7 cellular contexts compared by ENCODE assay signal in genomic region chr9:6055213-6055612, GRCh38. TPM values are rescaled to one million over a fixed set of nuclear protein-coding genes. Genes with fewer than 3 reads are reported as not detected.
DNase-seq lines count a peak whose midpoint lies in the region; FAIRE-seq and TF ChIP-seq lines count a peak whose summit lies in the region.

No MANE protein-coding gene starts in this region.

- H3K18ac ChIP-seq in H1 (ENCODE audit: extremely low read depth, low read length): no peak overlapping the region

- CTCF ChIA-PET in SK-N-SH (lab: Yijun Ruan, JAX) (interaction anchor here (0.6 to 3.2 kb wide), 5 partner anchors 25 to 251 kb away, joined by 3 to 67 read pairs (median 3); no protein-coding TSS in a partner anchor), H1 (lab: Charles Lee; ENCODE audit: partially characterized antibody) (interaction anchor here (0.6 to 3.2 kb wide), 8 partner anchors 10 to 255 kb away, joined by 3 to 17 read pairs (median 9); no protein-coding TSS in a partner anchor)

- no peak overlapping the region for H3K4ac ChIP-seq in H1 (replicated peaks; ENCODE audit: insufficient read length, low read depth, low read length)

- H3K23me2 ChIP-seq in H1 (ENCODE audit: low read depth, low read length): no peaks in the 10 kb centered on the region; the same call in 1 of the 2 replicates

- no peak overlapping the region for H4K8ac ChIP-seq in H1 (ENCODE audit: extremely low read depth, insufficient read depth, low read length)

- peak; percentile 47 for DNase-seq in ELF-1 (ENCODE audit: low read depth, low spot score)
- DNase-seq in GM23248: peak; percentile 91
- peak; percentile 98 for DNase-seq in NB4 (ENCODE audit: low read depth)
- no peak for DNase-seq in SK-N-SH
- DNase-seq in H1 (ENCODE audit: low read depth in 1 of 2, low spot score in 2 of 2): no peak
- DNase-seq in mesothelial cell of epicardium (ENCODE audit: low spot score in 2 of 2, unreplicated experiment in 2 of 2): no peak
- DNase-seq in uterus: peak in 1 of 2 donors; percentile 55

- no peak overlapping the region for H2BK120ac ChIP-seq in H1 (replicated peaks; ENCODE audit: low read depth, low read length)

- H3K27ac Mint-ChIP-seq in mesothelial cell of epicardium: no peak overlapping the region

- peaks cover 6% of the 10 kb centered on the region for H3K4me1 Mint-ChIP-seq in mesothelial cell of epicardium

- H3K23ac ChIP-seq in H1 (ENCODE audit: insufficient read length): no peak overlapping the region

- H3K27me3 Mint-ChIP-seq in mesothelial cell of epicardium (ENCODE audit: low read depth): peaks cover 4% of the 10 kb centered on the region

- peaks cover 5% of the 10 kb centered on the region for H3K9me3 Mint-ChIP-seq in mesothelial cell of epicardium

- no peaks in the 10 kb centered on the region for H3K36me3 Mint-ChIP-seq in mesothelial cell of epicardium

- H3K9me2 ChIP-seq in GM23248 (ENCODE audit: insufficient read depth) (no peaks in the 10 kb centered on the region), SK-N-SH (no peaks in the 10 kb centered on the region)

- WGBS in GM23248 (ENCODE audit: low coverage in 1 of 2, low lambda C conversion rate in 2 of 2, missing lambda C conversion rate in 2 of 2), 2 experiments: 5 to 6% methylated on average over 2 of the region's 2 CpGs
- 14% methylated on average over 2 of the region's 2 CpGs for WGBS in SK-N-SH (ENCODE audit: low lambda C conversion rate)
- WGBS in H1 (ENCODE audit: extremely low coverage in 1 of 2, insufficient coverage in 1 of 2, insufficient read length in 1 of 2, insufficient replicate concordance in 2 of 2, low coverage in 1 of 2, low lambda C conversion rate in 2 of 2, missing lambda C conversion rate in 1 of 2), 2 experiments: 54% methylated on average over 2 of the region's 2 CpGs; no CpG with 5 or more reads in 1 of the 2 experiments

- in situ Hi-C loops in GM23248 (cut with MboI): no loop called here

- peak overlapping the region; percentile 32 for H3K4me2 ChIP-seq in GM23248 (ENCODE audit: unreplicated experiment)
- H3K4me2 ChIP-seq in SK-N-SH: no peak overlapping the region
- H3K4me2 ChIP-seq in H1 (ENCODE audit: insufficient read depth in 1 of 2, low read depth in 2 of 2, low read length in 2 of 2): no peak overlapping the region

- no peak overlapping the region for H2AK5ac ChIP-seq in H1 (ENCODE audit: low read depth, low read length)

- H4K20me1 ChIP-seq in GM23248 (ENCODE audit: insufficient read depth): no peaks in the 10 kb centered on the region
- no peaks in the 10 kb centered on the region for H4K20me1 ChIP-seq in SK-N-SH (ENCODE audit: insufficient read depth)
- no peaks in the 10 kb centered on the region for H4K20me1 ChIP-seq in H1 (replicated peaks in 1 of 2; ENCODE audit: control insufficient read depth in 1 of 2, insufficient read depth in 2 of 2, low read length in 2 of 2)

- H3K79me1 ChIP-seq in H1 (ENCODE audit: low read depth, low read length): no peaks in the 10 kb centered on the region

- H4K5ac ChIP-seq in H1 (ENCODE audit: insufficient read length, low read depth, low read length): no peak overlapping the region

- H2BK5ac ChIP-seq in H1 (ENCODE audit: low read depth, low read length): no peak overlapping the region

- H3K9me3 ChIP-seq in GM23248 (ENCODE audit: low read depth): no peaks in the 10 kb centered on the region
- H3K9me3 ChIP-seq in SK-N-SH: no peaks in the 10 kb centered on the region
- H3K9me3 ChIP-seq in H1 (ENCODE audit: insufficient read depth in 2 of 2, low read depth in 1 of 2, low read length in 1 of 2): no peaks in the 10 kb centered on the region
- no peaks in the 10 kb centered on the region for H3K9me3 ChIP-seq in uterus

- H3K27ac ChIP-seq in GM23248 (no peak overlapping the region), SK-N-SH (ENCODE audit: low read depth in 2 of 2, low read length in 1 of 2) (no peak overlapping the region), H1 (ENCODE audit: low read depth, low read length) (no peak overlapping the region), uterus (no peak overlapping the region)

- H4K91ac ChIP-seq in H1 (replicated peaks; ENCODE audit: insufficient read length, low read length): no peak overlapping the region

- H3K56ac ChIP-seq in H1 (replicated peaks; ENCODE audit: insufficient read length, low read depth, low read length): no peak overlapping the region

- H3F3A ChIP-seq in GM23248 (ENCODE audit: insufficient read depth) (peaks cover 13% of the 10 kb centered on the region; the same call in 1 of the 2 replicates), SK-N-SH (replicated peaks; ENCODE audit: insufficient read depth) (no peaks in the 10 kb centered on the region)

- no peaks in the 10 kb centered on the region for H3K79me2 ChIP-seq in GM23248 (ENCODE audit: insufficient read depth)
- no peaks in the 10 kb centered on the region for H3K79me2 ChIP-seq in SK-N-SH (ENCODE audit: insufficient read depth)
- no peaks in the 10 kb centered on the region for H3K79me2 ChIP-seq in H1 (ENCODE audit: control insufficient read depth in 1 of 2, insufficient read depth in 2 of 2, low read length in 2 of 2)

- H2BK12ac ChIP-seq in H1 (ENCODE audit: low read depth, low read length): no peak overlapping the region

- H3K27me3 ChIP-seq in GM23248 (replicated peaks; ENCODE audit: insufficient read depth): no peaks in the 10 kb centered on the region
- H3K27me3 ChIP-seq in SK-N-SH (ENCODE audit: insufficient read depth): no peaks in the 10 kb centered on the region
- no peaks in the 10 kb centered on the region for H3K27me3 ChIP-seq in H1 (replicated peaks in 1 of 4; ENCODE audit: control insufficient read depth in 3 of 4, extremely low read depth in 1 of 4, insufficient read depth in 3 of 4, low read length in 3 of 4)
- H3K27me3 ChIP-seq in uterus: no peaks in the 10 kb centered on the region

- TF ChIP-seq EP300 in SK-N-SH (IDR thresholded peaks at IDR 0.05; ENCODE audit: borderline replicate concordance in 1 of 2, low read depth in 1 of 2, low read length in 1 of 2): no peak
- TF ChIP-seq EP300 in H1 (IDR thresholded peaks at IDR 0.05; ENCODE audit: borderline replicate concordance in 1 of 2, low read depth in 2 of 2, low read length in 2 of 2): no peak

- FAIRE-seq in H1 (lab: Jason Lieb, UNC): peak; percentile 78

- no peak overlapping the region for H3K4me3 Mint-ChIP-seq in mesothelial cell of epicardium

- no peak overlapping the region for H3K9ac ChIP-seq in GM23248
- no peak overlapping the region for H3K9ac ChIP-seq in SK-N-SH
- no peak overlapping the region for H3K9ac ChIP-seq in H1 (replicated peaks in 1 of 4; ENCODE audit: extremely low read depth in 1 of 4, low read depth in 3 of 4, low read length in 3 of 4)

- TF ChIP-seq RAD21 in SK-N-SH (IDR thresholded peaks at IDR 0.05; ENCODE audit: low read length): peak; percentile 73
- TF ChIP-seq RAD21 in H1 (IDR thresholded peaks at IDR 0.05 in 1 of 2, conservative IDR thresholded peaks at IDR 0.05 in 1 of 2; ENCODE audit: low read depth in 2 of 2, low read length in 2 of 2): peak; percentile 92 to 95

- peak; percentile 76 for TF ChIP-seq CTCF in NB4 (IDR thresholded peaks at IDR 0.05; ENCODE audit: low read depth, low read length)
- peak; percentile 69 for TF ChIP-seq CTCF in SK-N-SH (IDR thresholded peaks at IDR 0.05)
- peak in 2 of 3 experiments; percentile 56 to 59; a peak in 3 of 4 replicates for TF ChIP-seq CTCF in H1 (IDR thresholded peaks at IDR 0.05; ENCODE audit: control extremely low read depth in 1 of 3, insufficient read depth in 1 of 3, low read depth in 1 of 3, low read length in 3 of 3)
- peak; percentile 53 for TF ChIP-seq CTCF in mesothelial cell of epicardium (IDR thresholded peaks at IDR 0.05; ENCODE audit: unreplicated experiment)
- TF ChIP-seq CTCF in uterus (IDR thresholded peaks at IDR 0.05): peak; percentile 34 to 72 (median 52)

- H3K4me1 ChIP-seq in GM23248 (ENCODE audit: insufficient read depth) (peaks cover 15% of the 10 kb centered on the region), SK-N-SH (ENCODE audit: control insufficient read depth in 1 of 2, insufficient read depth in 2 of 2, low read depth in 1 of 2, low read length in 1 of 2) (no peaks in the 10 kb centered on the region), H1 (replicated peaks in 1 of 4; ENCODE audit: control insufficient read depth in 3 of 4, insufficient read depth in 4 of 4, low read length in 3 of 4) (0 out of 7 replicates have a peak, but pooled peaks cover 0 to 4% (median 0%) of the 10 kb centered on the region in 4 experiments), uterus (no peaks in the 10 kb centered on the region)

- H2BK15ac ChIP-seq in H1 (ENCODE audit: low read length): no peak overlapping the region

- intact Hi-C loops in uterus (cut with DNase I; ENCODE audit: low total_unique reads): no loop called here

- TF ChIP-seq POLR2A in NB4 (IDR thresholded peaks at IDR 0.05; ENCODE audit: extremely low read depth, insufficient read length): no peak
- no peak for TF ChIP-seq POLR2A in H1 (IDR thresholded peaks at IDR 0.05; ENCODE audit: control extremely low read depth in 1 of 2, low read depth in 2 of 2, low read length in 2 of 2)
- TF ChIP-seq POLR2A in uterus (IDR thresholded peaks at IDR 0.05): no peak

- H3K14ac ChIP-seq in H1 (ENCODE audit: insufficient read length): no peak overlapping the region

- H3K4me3 ChIP-seq in GM23248 (no peak overlapping the region), NB4 (ENCODE audit: low read depth, low read length) (no peak overlapping the region), SK-N-SH (ENCODE audit: low read depth in 2 of 2, low read length in 1 of 2) (no peak overlapping the region), H1 (ENCODE audit: extremely low read depth in 1 of 4, insufficient read depth in 2 of 4, low read depth in 3 of 4, low read length in 4 of 4) (no peak overlapping the region), uterus (no peak overlapping the region)

- H2AFZ ChIP-seq in GM23248 (peak overlapping the region; percentile 40; the same call in 1 of the 2 replicates), SK-N-SH (ENCODE audit: low read depth) (no peak overlapping the region), H1 (ENCODE audit: low read length) (no peak overlapping the region)

- H2BK20ac ChIP-seq in H1 (ENCODE audit: low read length): no peak overlapping the region

- H3K36me3 ChIP-seq in GM23248 (ENCODE audit: low read depth) (no peaks in the 10 kb centered on the region), SK-N-SH (replicated peaks in 1 of 2; ENCODE audit: control insufficient read depth in 1 of 2, insufficient read depth in 2 of 2, low read length in 1 of 2) (no peaks in the 10 kb centered on the region), H1 (ENCODE audit: control insufficient read depth in 2 of 4, insufficient read depth in 4 of 4, low read length in 3 of 4) (no peaks in the 10 kb centered on the region), uterus (no peaks in the 10 kb centered on the region)

- POLR2A ChIA-PET in SK-N-SH (lab: Yijun Ruan, JAX) (no interaction called here), H1 (lab: Charles Lee; ENCODE audit: partially characterized antibody) (no interaction called here)

RNA-seq across cellular contexts. Expression of gene RANBP6, which starts 39.8 kb away (rescaled TPM):
- total RNA-seq in GM23248 (2014; rRNA removed; shearing (Covaris generic)): 25.7 and 35.0 TPM in 2 replicates
- polyA plus RNA-seq in GM23248 (2016; fragmentation: Nextera tagmentation; extraction: Ambion mirVana) (16.3 and 17.8 TPM in 2 replicates), SK-N-SH (2012; rRNA removed) (4.1 and 5.9 TPM in 2 replicates), H1 (2011; rRNA removed) (4.2 and 5.7 TPM in 2 replicates)
- polyA plus RNA-seq in SK-N-SH (2012; cell fraction: cytosol; rRNA removed): 7.5 and 7.9 TPM in 2 replicates
- polyA plus RNA-seq in SK-N-SH (2012; cell fraction: nucleus; rRNA removed): 1.9 and 4.4 TPM in 2 replicates
- total RNA-seq in H1 (2021; fragmentation: NEBNext Ultra II Directional; extraction: Animal tissue kit (Norgen Biotek cat#: 25700)): 18.4 and 18.8 TPM in 2 replicates
- 8.9 TPM for polyA plus RNA-seq in H1 (2011; cell fraction: cytosol; rRNA removed)
- 4.0 TPM for polyA plus RNA-seq in H1 (2011; cell fraction: nucleus; rRNA removed)
- 12.2 to 23.6 TPM (median 13.6 TPM) in 4 replicates for polyA plus RNA-seq in H1 (2012, experiment 1 of 2)
- 0.80 TPM for polyA plus RNA-seq in H1 (2012, experiment 2 of 2)
- polyA plus RNA-seq in H1 (2013, experiment 1 of 2): 10.9 TPM
- polyA plus RNA-seq in H1 (2013, experiment 2 of 2): 9.9 TPM
- polyA minus RNA-seq in H1 (2011; rRNA and poly(A)+ RNA removed): 18.0 and 21.8 TPM in 2 replicates
- polyA minus RNA-seq in H1 (2011; cell fraction: cytosol; rRNA and poly(A)+ RNA removed): 11.2 TPM
- polyA minus RNA-seq in H1 (2011; cell fraction: nucleus; rRNA and poly(A)+ RNA removed): 30.0 TPM
- total RNA-seq in mesothelial cell of epicardium (20.5 to 22.0 TPM (median 20.5 TPM) in 3 replicates), uterus (10 to 100 TPM; 13.2 to 61.1 (median 25.5) TPM)

Comparison
In these comparisons a context has a peak if more than half of its experiments do, and no peak if none do; other contexts are left out.
1. DNase-seq: peak in ELF-1 (single experiment), GM23248 (single experiment) and NB4 (single experiment); none in SK-N-SH (single experiment), H1 (0 of 2) and mesothelial cell of epicardium (0 of 2).
2. Peak in every context shown above with its lines, with median percentiles within 50 percentile points of each other: CTCF ChIP-seq.